Comparison of ENCODE assay signal across 2 cellular contexts in genomic region chr2:66528974-66529724, GRCh38.
A peak's percentile ranks its signal among the peaks of the same experiment; 100 is the strongest.
TF ChIP-seq lines count a peak whose summit lies in the region.

No MANE protein-coding gene starts in this region.

TF ChIP-seq in IMR-90, 13 proteins besides CTCF, POLR2A, EP300 and RAD21 (continued from another document):
- TF ChIP-seq ELK1 (IDR thresholded peaks at IDR 0.05; ENCODE audit: borderline replicate concordance, low read depth, low read length) (no peak), SMC3 (IDR thresholded peaks at IDR 0.05; ENCODE audit: low read depth, low read length) (no peak), USF2 (IDR thresholded peaks at IDR 0.05; ENCODE audit: low read depth, low read length) (no peak), CEBPB (IDR thresholded peaks at IDR 0.05; ENCODE audit: low read depth, low read length) (no peak), FOS (IDR thresholded peaks at IDR 0.05; ENCODE audit: low read depth, low read length) (no peak), CHD1 (IDR thresholded peaks at IDR 0.05; ENCODE audit: low read depth, low read length) (no peak), MAFK (IDR thresholded peaks at IDR 0.05; ENCODE audit: low read depth, low read length) (no peak), MXI1 (IDR thresholded peaks at IDR 0.05; ENCODE audit: borderline replicate concordance, low read depth, low read length) (no peak), BHLHE40 (IDR thresholded peaks at IDR 0.05; ENCODE audit: low read depth, low read length) (no peak)

TF ChIP-seq in HepG2, 621 proteins besides CTCF, POLR2A, EP300 and RAD21 (continues in another document):
- TF ChIP-seq STAT6 (CRISPR knock-in tag; IDR thresholded peaks at IDR 0.05; ENCODE audit: borderline replicate concordance), result no peak
- 0 out of 2 replicates have a peak, but pooled peaks have one; percentile 21 for TF ChIP-seq HDAC2 (CRISPR knock-in tag; IDR thresholded peaks at IDR 0.05)
- no peak for TF ChIP-seq CHD2 (IDR thresholded peaks at IDR 0.05; ENCODE audit: low read depth, low read length)
- no peak for TF ChIP-seq ZNF569 (CRISPR knock-in tag; IDR thresholded peaks at IDR 0.05; ENCODE audit: borderline replicate concordance)
- TF ChIP-seq SIX4 (CRISPR knock-in tag; IDR thresholded peaks at IDR 0.05), result no peak
- TF ChIP-seq ZNF44 (CRISPR knock-in tag; IDR thresholded peaks at IDR 0.05), result no peak
- TF ChIP-seq TCF12 (IDR thresholded peaks at IDR 0.05), result no peak
- TF ChIP-seq TCF12 (CRISPR knock-in tag; IDR thresholded peaks at IDR 0.05), result no peak
- TF ChIP-seq ZNF879 (CRISPR knock-in tag; IDR thresholded peaks at IDR 0.05), result no peak
- no peak for TF ChIP-seq ATF2 (CRISPR knock-in tag; IDR thresholded peaks at IDR 0.05)
- TF ChIP-seq GLMP (CRISPR knock-in tag; IDR thresholded peaks at IDR 0.05; ENCODE audit: borderline replicate concordance), result no peak
- no peak for TF ChIP-seq HOXD1 (CRISPR knock-in tag; IDR thresholded peaks at IDR 0.05)
- TF ChIP-seq RAD51 (IDR thresholded peaks at IDR 0.05; ENCODE audit: borderline replicate concordance), result no peak
- TF ChIP-seq PAXIP1 (CRISPR knock-in tag; conservative IDR thresholded peaks at IDR 0.05), result peak; percentile 80
- TF ChIP-seq DPF2 (CRISPR knock-in tag; IDR thresholded peaks at IDR 0.05; ENCODE audit: borderline replicate concordance, low read depth), result peak; percentile 30; the same call in 1 of the 2 replicates
- TF ChIP-seq ZFP36L1 (CRISPR knock-in tag; IDR thresholded peaks at IDR 0.05), result no peak
- no peak for TF ChIP-seq RFX1 (IDR thresholded peaks at IDR 0.05)
- TF ChIP-seq ZNF234 (CRISPR knock-in tag; conservative IDR thresholded peaks at IDR 0.05), result no peak
- TF ChIP-seq ELK4 (CRISPR knock-in tag; IDR thresholded peaks at IDR 0.05; ENCODE audit: borderline replicate concordance), result no peak
- peak; percentile 65 for TF ChIP-seq NR2F2 (IDR thresholded peaks at IDR 0.05; ENCODE audit: borderline replicate concordance, low read depth)
- no peak for TF ChIP-seq PHF20 (CRISPR knock-in tag; IDR thresholded peaks at IDR 0.05)
- no peak for TF ChIP-seq RXRA (CRISPR knock-in tag; IDR thresholded peaks at IDR 0.05)
- TF ChIP-seq ZNF549 (CRISPR knock-in tag; IDR thresholded peaks at IDR 0.05), result no peak
- 0 out of 2 replicates have a peak, but pooled peaks have one; percentile 28 for TF ChIP-seq SP4 (CRISPR knock-in tag; IDR thresholded peaks at IDR 0.05)
- TF ChIP-seq ZNF124 (CRISPR knock-in tag; IDR thresholded peaks at IDR 0.05), result no peak
- peak; percentile 81 for TF ChIP-seq ARID3A (IDR thresholded peaks at IDR 0.05; ENCODE audit: low read depth, low read length)
- no peak for TF ChIP-seq ZNF562 (CRISPR knock-in tag; IDR thresholded peaks at IDR 0.05; ENCODE audit: borderline replicate concordance)
- TF ChIP-seq SRSF9 (IDR thresholded peaks at IDR 0.05; ENCODE audit: borderline replicate concordance, insufficient read depth, low read depth, low read length, poor library complexity, severe bottlenecking), result no peak
- TF ChIP-seq HBP1 (CRISPR knock-in tag; IDR thresholded peaks at IDR 0.05; ENCODE audit: low read depth), result no peak
- no peak for TF ChIP-seq SOX6 (IDR thresholded peaks at IDR 0.05)
- peak; percentile 40; the same call in 1 of the 2 replicates for TF ChIP-seq SOX6 (CRISPR knock-in tag; IDR thresholded peaks at IDR 0.05)
- TF ChIP-seq ARID5B (CRISPR knock-in tag; IDR thresholded peaks at IDR 0.05), result 0 out of 2 replicates have a peak, but pooled peaks have one; percentile 12
- no peak for TF ChIP-seq HINFP (CRISPR knock-in tag; IDR thresholded peaks at IDR 0.05; ENCODE audit: low read depth)
- peak; percentile 41 for TF ChIP-seq ZMYM3 (CRISPR knock-in tag; IDR thresholded peaks at IDR 0.05)
- 0 out of 2 replicates have a peak, but pooled peaks have one; percentile 32 for TF ChIP-seq HNF4G (IDR thresholded peaks at IDR 0.05; ENCODE audit: borderline replicate concordance, low read depth, low read length)
- no peak for TF ChIP-seq HNF4G (CRISPR knock-in tag; IDR thresholded peaks at IDR 0.05; ENCODE audit: borderline replicate concordance, low read depth)
- no peak for TF ChIP-seq RFXANK (CRISPR knock-in tag; IDR thresholded peaks at IDR 0.05)
- no peak for TF ChIP-seq SKI (IDR thresholded peaks at IDR 0.05; ENCODE audit: partially characterized antibody)
